ENCODE assay signal across 26 cellular contexts in genomic region chr11:7667460-7667859, GRCh38. TPM values are rescaled to one million over a fixed set of nuclear protein-coding genes. Genes with fewer than 3 reads are reported as not detected.
DNase-seq lines count a peak whose midpoint lies in the region; ATAC-seq and TF ChIP-seq lines count a peak whose summit lies in the region.
"Had no signal": no experiment of that assay in that cellular context is flagged by ENCODE, and none has a peak within 500 bp of the region (broad histone marks: within the 10 kb centered on the region; RNA-seq: fewer than 3 reads in every experiment).

No MANE protein-coding gene starts in this region.

- DNase-seq in NCI-H345 (lab: John Stamatoyannopoulos, UW) (peak; percentile 26), NCI-H345 treated with DMSO at 0.1 percent for 48 hours (lab: John Stamatoyannopoulos, UW; ENCODE audit: unreplicated experiment) (no peak), chondrocyte (ENCODE audit: low spot score) (no peak), memory B cell (ENCODE audit: low spot score in 2 of 2) (no peak), tibial nerve (ENCODE audit: low spot score in 2 of 2) (no peak), HK-2 (ENCODE audit: unreplicated experiment) (no peak)
- DNase-seq: 8988T; activated CD4-positive, alpha-beta T cell treated with anti-CD3 and anti-CD28 coated beads, Interleukin-2, amount 50 U/mL, for 1 hour; activated CD8-positive, alpha-beta memory T cell treated with anti-CD3 and anti-CD28 coated beads, Interleukin-2, amount 50 U/mL, for 4 hours; activated naive CD8-positive, alpha-beta T cell treated with anti-CD3 and anti-CD28 coated beads, Interleukin-2, amount 10 ng/mL, durations not matched to agents 7 days and 5 days; BE2C; foreskin keratinocyte; KBM-7; mesendoderm; naive thymus-derived CD8-positive, alpha-beta T cell; NCI-H1694 treated with DMSO at 0.1 percent for 48 hours; Peyer's patch; stimulated activated CD4-positive, alpha-beta T cell treated with anti-CD3 and anti-CD28 coated beads, Interleukin-4, amount 100 ng/mL, for 1 hour; stimulated activated naive CD8-positive, alpha-beta T cell treated with anti-CD3 and anti-CD28 coated beads, Interleukin-15, Interleukin-2, amounts not matched to agents 100 U/mL and 50 U/mL, for 24 hours; T-helper 17 cell had no signal

- peak overlapping the region; percentile 6 for H3K27ac Mint-ChIP-seq in chondrocyte (ENCODE audit: unreplicated experiment)
- H3K27ac Mint-ChIP-seq in memory B cell = peak overlapping the region; percentile 55
- H3K27ac Mint-ChIP-seq: activated naive CD8-positive, alpha-beta T cell treated with anti-CD3 and anti-CD28 coated beads, Interleukin-2, amount 10 ng/mL, durations not matched to agents 7 days and 5 days; activated T-helper 2 cell treated with anti-CD3 and anti-CD28 coated beads, Interferon-gamma antibody, Interleukin-2, Interleukin-4, amounts not matched to agents 10 μg/mL and 5 μg/mL and 100 μg/mL, durations not matched to agents 14 hours and 24 hours and 36 hours; naive thymus-derived CD8-positive, alpha-beta T cell; T-helper 17 cell had no signal

- ATAC-seq in memory B cell (ENCODE audit: low read depth) (no peak), HG03139 (IDR thresholded peaks at IDR 0.05; ENCODE audit: unreplicated experiment) (no peak), HG03280 (IDR thresholded peaks at IDR 0.05; ENCODE audit: unreplicated experiment) (no peak)
- ATAC-seq: foreskin keratinocyte; naive thymus-derived CD8-positive, alpha-beta T cell; stimulated activated naive CD8-positive, alpha-beta T cell treated with anti-CD3 and anti-CD28 coated beads, Interleukin-15, Interleukin-2, amounts not matched to agents 100 U/mL and 50 U/mL, for 24 hours; T-helper 17 cell had no signal

- H3K9me3 Mint-ChIP-seq in chondrocyte (ENCODE audit: low read depth) = no peaks in the 10 kb centered on the region
- no peaks in the 10 kb centered on the region for H3K9me3 Mint-ChIP-seq in memory B cell
- H3K9me3 Mint-ChIP-seq: activated naive CD8-positive, alpha-beta T cell treated with anti-CD3 and anti-CD28 coated beads, Interleukin-2, amount 10 ng/mL, durations not matched to agents 7 days and 5 days; activated T-helper 2 cell treated with anti-CD3 and anti-CD28 coated beads, Interferon-gamma antibody, Interleukin-2, Interleukin-4, amounts not matched to agents 10 μg/mL and 5 μg/mL and 100 μg/mL, durations not matched to agents 14 hours and 24 hours and 36 hours; naive thymus-derived CD8-positive, alpha-beta T cell had no signal

- H3K27ac ChIP-seq in tibial nerve = peak overlapping the region; percentile 46 to 96 (median 78)
- H3K27ac ChIP-seq: hepatocyte, Peyer's patch, prostate gland had no signal

- H3K4me1 ChIP-seq in tibial nerve = peaks cover 0 to 57% (median 14%) of the 10 kb centered on the region in 4 donors
- H3K4me1 ChIP-seq: BE2C, Peyer's patch had no signal

- H3K9me3 ChIP-seq in tibial nerve = no peaks in the 10 kb centered on the region
- H3K9me3 ChIP-seq: BE2C, Peyer's patch, prostate gland had no signal

- no peak for TF ChIP-seq CTCF in chondrocyte (IDR thresholded peaks at IDR 0.05)
- TF ChIP-seq CTCF in tibial nerve (IDR thresholded peaks at IDR 0.05) = no peak

- H3K4me3 Mint-ChIP-seq in chondrocyte (ENCODE audit: unreplicated experiment) (no peak overlapping the region), memory B cell (no peak overlapping the region)
- H3K4me3 Mint-ChIP-seq: activated naive CD8-positive, alpha-beta T cell treated with anti-CD3 and anti-CD28 coated beads, Interleukin-2, amount 10 ng/mL, durations not matched to agents 7 days and 5 days; naive thymus-derived CD8-positive, alpha-beta T cell; T-helper 17 cell had no signal

- peaks cover 0 to 47% (median 0%) of the 10 kb centered on the region in 3 donors for H3K36me3 ChIP-seq in tibial nerve
- H3K36me3 ChIP-seq: BE2C, prostate gland had no signal

- 83 to 84% methylated on average over 2 of the region's 2 CpGs for WGBS in tibial nerve, 2 donors

- H3K36me3 Mint-ChIP-seq in chondrocyte (ENCODE audit: low read depth) (peaks cover 23% of the 10 kb centered on the region), memory B cell (peaks cover 3% of the 10 kb centered on the region)

- H3K27me3 ChIP-seq in tibial nerve = no peaks in the 10 kb centered on the region
- H3K27me3 ChIP-seq: BE2C, foreskin keratinocyte, hepatocyte, Peyer's patch had no signal

- H3K4me1 Mint-ChIP-seq in chondrocyte (ENCODE audit: low read depth) (peaks cover 39% of the 10 kb centered on the region), memory B cell (peaks cover 15% of the 10 kb centered on the region)

- no peaks in the 10 kb centered on the region for H3K27me3 Mint-ChIP-seq in chondrocyte (ENCODE audit: low read depth)
- H3K27me3 Mint-ChIP-seq in memory B cell = no peaks in the 10 kb centered on the region
- H3K27me3 Mint-ChIP-seq: activated naive CD8-positive, alpha-beta T cell treated with anti-CD3 and anti-CD28 coated beads, Interleukin-2, amount 10 ng/mL, durations not matched to agents 7 days and 5 days had no signal

- no peak for TF ChIP-seq POLR2A in tibial nerve (IDR thresholded peaks at IDR 0.05)

- H3K4me3 ChIP-seq in tibial nerve = no peak overlapping the region
- H3K4me3 ChIP-seq: hepatocyte, Peyer's patch, prostate gland, skin epidermis had no signal

- peak in 1 of 2 donors; percentile 12 for TF ChIP-seq EP300 in tibial nerve (IDR thresholded peaks at IDR 0.05)

RNA-seq across cellular contexts. Expression of gene CYB5R2, which starts 5.8 kb away (rescaled TPM):
- total RNA-seq in chondrocyte (7.0 to 12.7 TPM (median 12.6 TPM) in 3 replicates), tibial nerve (100 to 1,000 TPM in 1 of 4 donors, 10 to 100 TPM in 3; 50.8 to 104 (median 58.2) TPM)
- total RNA-seq: naive thymus-derived CD8-positive, alpha-beta T cell had no signal

RNA-seq across cellular contexts. Expression of gene OVCH2, which starts 38.8 kb away (rescaled TPM):
- total RNA-seq in chondrocyte (0.67 to 1.2 TPM (median 0.92 TPM) in 3 replicates), tibial nerve (not detected)
- total RNA-seq: activated naive CD8-positive, alpha-beta T cell treated with anti-CD3 and anti-CD28 coated beads, Interleukin-2, amount 10 ng/mL, durations not matched to agents 7 days and 5 days; activated T-helper 2 cell treated with anti-CD3 and anti-CD28 coated beads, Interferon-gamma antibody, Interleukin-2, Interleukin-4, amounts not matched to agents 10 μg/mL and 5 μg/mL and 100 μg/mL, durations not matched to agents 14 hours and 24 hours and 36 hours; naive thymus-derived CD8-positive, alpha-beta T cell; Peyer's patch; T-helper 17 cell had no signal
